Comparison of ENCODE assay signal across 1 cellular context in genomic region chr5:100448250-100448649, GRCh38.
TF ChIP-seq lines count a peak whose summit lies in the region.

No MANE protein-coding gene starts in this region.

TF ChIP-seq in GM23338, 12 proteins besides CTCF, POLR2A, EP300 and RAD21 (continued from another document):
- no peak for TF ChIP-seq ZNF462 (CRISPR knock-in tag; IDR thresholded peaks at IDR 0.05)
- TF ChIP-seq ZNF331 (CRISPR knock-in tag; IDR thresholded peaks at IDR 0.05; ENCODE audit: low read depth): no peak
- TF ChIP-seq NANOG (IDR thresholded peaks at IDR 0.05; ENCODE audit: borderline replicate concordance): no peak
- no peak for TF ChIP-seq EZH2phosphoT487 (IDR thresholded peaks at IDR 0.05; ENCODE audit: unreplicated experiment)
TF ChIP-seq in GM23338: peak in this region for 0.
